ENCODE assay signal across 29 cellular contexts in genomic region chr11:119928047-119928446, GRCh38.
"Had no signal": no experiment of that assay in that cellular context is flagged by ENCODE, and none has a peak within 500 bp of the region (broad histone marks: within the 10 kb centered on the region; RNA-seq: fewer than 3 reads in every experiment).

No MANE protein-coding gene starts in this region.

- H3K4me3 ChIP-seq: colonic mucosa, esophagus squamous epithelium, lung, mucosa of descending colon, right lobe of liver, stomach, testis, tibial artery had no signal

- H3K4me1 ChIP-seq: colonic mucosa, esophagus squamous epithelium, parathyroid adenoma, right lobe of liver, stomach, testis, tibial artery had no signal

- H3K9ac ChIP-seq: parathyroid adenoma had no signal

- H3K36me3 ChIP-seq: colonic mucosa, esophagus squamous epithelium, neutrophil, right lobe of liver, stomach, tibial artery had no signal

- H3K4me3 Mint-ChIP-seq: dendritic cell treated with granulocyte-macrophage colony-stimulating factor and Interleukin-4, amounts not matched to agents 40 ng/mL and 50 ng/mL, for 4 days; immature natural killer cell; memory B cell; mesothelial cell of epicardium; naive B cell; natural killer cell treated with Interleukin-12 subunit alpha and Interleukin-12 subunit beta and Interleukin-15 and Interleukin-18, amount 100 ng/mL, for 72 hours; neural crest cell; stimulated activated effector memory CD8-positive, alpha-beta T cell treated with anti-CD3 and anti-CD28 coated beads, Interleukin-12 subunit alpha, Interleukin-12 subunit beta, amount 100 ng/mL, for 72 hours; type B pancreatic cell had no signal

- H3K9me3 ChIP-seq: colonic mucosa, esophagus squamous epithelium, mucosa of descending colon, neutrophil, right lobe of liver, stomach, testis, tibial artery had no signal

- ATAC-seq: mucosa of descending colon; natural killer cell treated with Interleukin-12 subunit alpha and Interleukin-12 subunit beta and Interleukin-15 and Interleukin-18, amount 100 ng/mL, for 72 hours; stimulated activated effector memory CD8-positive, alpha-beta T cell treated with anti-CD3 and anti-CD28 coated beads, Interleukin-12 subunit alpha, Interleukin-12 subunit beta, amount 100 ng/mL, for 72 hours had no signal

- H3K36me3 Mint-ChIP-seq: immature natural killer cell; memory B cell; mesothelial cell of epicardium; naive B cell; natural killer cell treated with Interleukin-12 subunit alpha and Interleukin-12 subunit beta and Interleukin-15 and Interleukin-18, amount 100 ng/mL, for 72 hours; stimulated activated effector memory CD8-positive, alpha-beta T cell treated with anti-CD3 and anti-CD28 coated beads, Interleukin-12 subunit alpha, Interleukin-12 subunit beta, amount 100 ng/mL, for 72 hours; type B pancreatic cell had no signal

- H3K4me1 Mint-ChIP-seq: immature natural killer cell; memory B cell; naive B cell; neural crest cell; stimulated activated effector memory CD8-positive, alpha-beta T cell treated with anti-CD3 and anti-CD28 coated beads, Interleukin-12 subunit alpha, Interleukin-12 subunit beta, amount 100 ng/mL, for 72 hours had no signal

- H3K9me3 Mint-ChIP-seq: dendritic cell treated with granulocyte-macrophage colony-stimulating factor and Interleukin-4, amounts not matched to agents 40 ng/mL and 50 ng/mL, for 4 days; mesothelial cell of epicardium; natural killer cell treated with Interleukin-12 subunit alpha and Interleukin-12 subunit beta and Interleukin-15 and Interleukin-18, amount 100 ng/mL, for 72 hours; stimulated activated effector memory CD8-positive, alpha-beta T cell treated with anti-CD3 and anti-CD28 coated beads, Interleukin-12 subunit alpha, Interleukin-12 subunit beta, amount 100 ng/mL, for 72 hours had no signal

- FAIRE-seq: endothelial cell of umbilical vein, keratinocyte, small intestine had no signal

- H2AFZ ChIP-seq: parathyroid adenoma had no signal

- H3K27ac ChIP-seq: colonic mucosa, esophagus squamous epithelium, neutrophil, parathyroid adenoma, right lobe of liver, stomach, testis, tibial artery had no signal

- H3K79me2 ChIP-seq: parathyroid adenoma had no signal

- H3K27ac Mint-ChIP-seq: dendritic cell treated with granulocyte-macrophage colony-stimulating factor and Interleukin-4, amounts not matched to agents 40 ng/mL and 50 ng/mL, for 4 days; immature natural killer cell; memory B cell; mesothelial cell of epicardium; naive B cell; natural killer cell treated with Interleukin-12 subunit alpha and Interleukin-12 subunit beta and Interleukin-15 and Interleukin-18, amount 100 ng/mL, for 72 hours; progenitor cell of endocrine pancreas; stimulated activated effector memory CD8-positive, alpha-beta T cell treated with anti-CD3 and anti-CD28 coated beads, Interleukin-12 subunit alpha, Interleukin-12 subunit beta, amount 100 ng/mL, for 72 hours; type B pancreatic cell had no signal

- DNase-seq: colonic mucosa; effector memory CD4-positive, alpha-beta T cell; esophagus squamous epithelium; foreskin melanocyte; immature natural killer cell; mucosa of descending colon; naive B cell; right lobe of liver; small intestine; stimulated activated CD4-positive, alpha-beta T cell treated with anti-CD3 and anti-CD28 coated beads, Interleukin-12 subunit alpha, Interleukin-12 subunit beta, amount 100 ng/mL, for 4 hours; stimulated activated CD4-positive, alpha-beta T cell treated with anti-CD3 and anti-CD28 coated beads, Interleukin-1b, Interleukin-23, amount 100 ng/mL, for 48 hours; stimulated activated CD4-positive, alpha-beta T cell treated with anti-CD3 and anti-CD28 coated beads, Interleukin-4, amount 100 ng/mL, for 1 hour; stimulated activated naive CD4-positive, alpha-beta T cell treated with Interleukin-2 at 50 U/mL for 16 hours; stomach; testis; tibial artery had no signal

- H3K27me3 ChIP-seq: colonic mucosa, right lobe of liver, testis had no signal
